ENCODE assay signal across 19 cellular contexts in the genomic region with DNA sequence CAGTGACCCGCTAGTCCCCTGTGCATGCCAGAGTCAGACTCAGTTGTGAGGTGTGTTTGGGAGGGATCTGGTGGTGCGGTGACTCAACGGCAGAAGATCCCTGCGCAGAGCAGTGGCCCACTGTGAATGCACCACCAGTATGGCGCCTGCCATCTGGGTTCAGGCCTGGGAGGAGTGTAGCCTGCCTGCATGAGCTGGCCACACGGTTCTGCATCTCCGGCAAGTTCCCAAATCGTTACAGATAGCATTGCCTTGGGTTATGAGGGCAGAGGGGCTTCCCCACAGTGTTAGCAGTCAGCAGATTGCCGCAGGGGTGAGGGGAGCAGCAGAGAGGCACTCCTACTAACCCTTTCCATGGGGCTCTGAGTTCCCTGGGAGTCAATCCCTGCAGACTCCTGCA.
"Had no signal": no experiment of that assay in that cellular context is flagged by ENCODE, and none has a peak within 500 bp of the region (broad histone marks: within the 10 kb centered on the region; RNA-seq: fewer than 3 reads in every experiment).

No MANE protein-coding gene starts in this region.

- DNase-seq: colonic mucosa; dermis blood vessel endothelial cell; esophagus squamous epithelium; foreskin fibroblast; naive thymus-derived CD4-positive, alpha-beta T cell; nephron progenitor cell; ovary; right lobe of liver; spleen; stimulated activated CD4-positive, alpha-beta T cell treated with anti-CD3 and anti-CD28 coated beads, Interleukin-15, amount 100 ng/mL, for 24 hours; stimulated activated CD4-positive, alpha-beta T cell treated with anti-CD3 and anti-CD28 coated beads, Interleukin-1b, Interleukin-23, amount 100 ng/mL, for 48 hours; stimulated activated CD4-positive, alpha-beta T cell treated with anti-CD3 and anti-CD28 coated beads, Interleukin-4, amount 100 ng/mL, for 24 hours; stimulated activated naive B cell treated with anti-CD40 and anti-IgM and Interleukin-4, amounts not matched to agents 10 μg/mL and 1 μg/mL and 100 μg/mL, for 72 hours; thyroid gland had no signal

- H3K36me3 Mint-ChIP-seq: naive thymus-derived CD4-positive, alpha-beta T cell; stimulated activated naive B cell treated with anti-CD40 and anti-IgM and Interleukin-4, amounts not matched to agents 10 μg/mL and 1 μg/mL and 100 μg/mL, for 72 hours; type B pancreatic cell had no signal

- H3K4me1 Mint-ChIP-seq: naive thymus-derived CD4-positive, alpha-beta T cell; nephron progenitor cell; stimulated activated naive B cell treated with anti-CD40 and anti-IgM and Interleukin-4, amounts not matched to agents 10 μg/mL and 1 μg/mL and 100 μg/mL, for 72 hours had no signal

- H3K9me3 Mint-ChIP-seq: nephron progenitor cell, type B pancreatic cell had no signal

- H2AFZ ChIP-seq: hepatocyte had no signal

- H3K4me2 ChIP-seq: hepatocyte had no signal

- H3K27ac ChIP-seq: colonic mucosa, esophagus squamous epithelium, gastroesophageal sphincter, hepatocyte, ovary, right lobe of liver, spleen, thyroid gland, vagina had no signal

- H3K4me3 ChIP-seq: colonic mucosa, esophagus squamous epithelium, gastroesophageal sphincter, hepatocyte, ovary, right lobe of liver, spleen, thyroid gland, vagina had no signal

- H3K4me1 ChIP-seq: colonic mucosa, esophagus squamous epithelium, right lobe of liver, spleen, thyroid gland, vagina had no signal

- ATAC-seq: gastroesophageal sphincter; naive thymus-derived CD4-positive, alpha-beta T cell; stimulated activated naive B cell treated with anti-CD40 and anti-IgM and Interleukin-4, amounts not matched to agents 10 μg/mL and 1 μg/mL and 100 μg/mL, for 72 hours had no signal

- H3K4me3 Mint-ChIP-seq: naive thymus-derived CD4-positive, alpha-beta T cell; nephron progenitor cell; stimulated activated naive B cell treated with anti-CD40 and anti-IgM and Interleukin-4, amounts not matched to agents 10 μg/mL and 1 μg/mL and 100 μg/mL, for 72 hours; type B pancreatic cell had no signal

- H3K27me3 Mint-ChIP-seq: naive thymus-derived CD4-positive, alpha-beta T cell; progenitor cell of endocrine pancreas; stimulated activated naive B cell treated with anti-CD40 and anti-IgM and Interleukin-4, amounts not matched to agents 10 μg/mL and 1 μg/mL and 100 μg/mL, for 72 hours; type B pancreatic cell had no signal

- H3K9me3 ChIP-seq: colonic mucosa, esophagus squamous epithelium, gastroesophageal sphincter, ovary, right lobe of liver, thyroid gland, vagina had no signal

- H3K36me3 ChIP-seq: colonic mucosa, esophagus squamous epithelium, gastroesophageal sphincter, ovary, right lobe of liver, spleen, thyroid gland, vagina had no signal

- H3K79me2 ChIP-seq: hepatocyte had no signal

- H3K27ac Mint-ChIP-seq: naive thymus-derived CD4-positive, alpha-beta T cell; nephron progenitor cell; progenitor cell of endocrine pancreas; stimulated activated naive B cell treated with anti-CD40 and anti-IgM and Interleukin-4, amounts not matched to agents 10 μg/mL and 1 μg/mL and 100 μg/mL, for 72 hours; type B pancreatic cell had no signal

- H3K27me3 ChIP-seq: colonic mucosa, esophagus squamous epithelium, gastroesophageal sphincter, hepatocyte, ovary, right lobe of liver, spleen, thyroid gland, vagina had no signal
